21 cellular contexts compared by ENCODE assay signal in the genomic region with DNA sequence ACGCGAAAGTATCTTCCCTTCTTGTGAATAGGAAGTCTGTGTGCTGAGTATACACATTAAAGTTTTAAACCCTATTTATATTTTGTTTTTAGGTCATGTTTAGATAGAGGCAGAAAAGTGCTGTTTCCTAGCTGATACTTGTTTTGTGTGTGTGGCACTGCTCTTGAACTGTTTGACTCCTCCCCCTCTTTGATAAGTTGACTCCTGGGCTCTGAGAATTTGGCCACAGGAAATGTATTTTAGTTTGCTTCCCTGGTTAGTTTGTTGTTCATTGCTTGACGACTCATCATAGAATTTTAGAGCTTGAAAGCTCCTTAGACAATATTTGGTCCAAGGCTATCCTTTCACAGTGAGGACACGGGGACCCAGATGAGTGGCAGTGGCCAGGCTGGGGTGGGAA. TPM values are rescaled to one million over a fixed set of nuclear protein-coding genes. Genes with fewer than 3 reads are reported as not detected.
A peak's percentile ranks its signal among the peaks of the same experiment; 100 is the strongest.
DNase-seq lines count a peak whose midpoint lies in the region; ATAC-seq and TF ChIP-seq lines count a peak whose summit lies in the region.
"Had no signal": no experiment of that assay in that cellular context is flagged by ENCODE, and none has a peak within 500 bp of the region (broad histone marks: within the 10 kb centered on the region; RNA-seq: fewer than 3 reads in every experiment).

No MANE protein-coding gene starts in this region.

- no peaks in the 10 kb centered on the region for H3K9me3 ChIP-seq in endodermal cell (ENCODE audit: control insufficient read depth, low read length)
- no peaks in the 10 kb centered on the region for H3K9me3 ChIP-seq in neural progenitor cell (ENCODE audit: low read depth)
- H3K9me3 ChIP-seq: BE2C, spleen had no signal

- H3K4me3 Mint-ChIP-seq in endodermal cell (peak overlapping the region; percentile 63), neural progenitor cell (no peak overlapping the region)
- H3K4me3 Mint-ChIP-seq: activated CD4-positive, alpha-beta T cell treated with anti-CD3 and anti-CD28 coated beads, Interleukin-2, amount 10 ng/mL, durations not matched to agents 24 days and 14 days; memory B cell; natural killer cell had no signal

- TF ChIP-seq CTCF in endodermal cell (conservative IDR thresholded peaks at IDR 0.05): no peak
- no peak for TF ChIP-seq CTCF in neural progenitor cell (IDR thresholded peaks at IDR 0.05)

- H3K9me3 Mint-ChIP-seq in endodermal cell: no peaks in the 10 kb centered on the region
- no peaks in the 10 kb centered on the region for H3K9me3 Mint-ChIP-seq in neural progenitor cell
- H3K9me3 Mint-ChIP-seq: activated CD4-positive, alpha-beta T cell treated with anti-CD3 and anti-CD28 coated beads, Interleukin-2, amount 10 ng/mL, durations not matched to agents 24 days and 14 days; memory B cell; natural killer cell had no signal

- H3K36me3 Mint-ChIP-seq in endodermal cell (ENCODE audit: low read depth) (no peaks in the 10 kb centered on the region), neural progenitor cell (no peaks in the 10 kb centered on the region)
- H3K36me3 Mint-ChIP-seq: memory B cell, natural killer cell had no signal

- no peaks in the 10 kb centered on the region for H3K27me3 ChIP-seq in endodermal cell (ENCODE audit: control insufficient read depth, insufficient read depth, low read length, poor library complexity, severe bottlenecking)
- H3K27me3 ChIP-seq in neural progenitor cell: peaks cover 28% of the 10 kb centered on the region

- no peak overlapping the region for H2AFZ ChIP-seq in neural progenitor cell (replicated peaks)

- H3K4me1 Mint-ChIP-seq in endodermal cell (peaks cover 31% of the 10 kb centered on the region), neural progenitor cell (peaks cover 34% of the 10 kb centered on the region)

- no peak for ATAC-seq in HG02610 (IDR thresholded peaks at IDR 0.05; ENCODE audit: unreplicated experiment)
- ATAC-seq: natural killer cell had no signal

- in situ Hi-C loops in KBM-7 (cut with MboI; ENCODE audit: low pct_unique_long_range_greater_than_20kb, low sequenced_read_pairs): no loop called here

- H3K36me3 ChIP-seq in endodermal cell (ENCODE audit: control insufficient read depth, insufficient read depth, low read length): no peaks in the 10 kb centered on the region
- H3K36me3 ChIP-seq in neural progenitor cell: no peaks in the 10 kb centered on the region
- H3K36me3 ChIP-seq: BE2C, spleen had no signal

- H3K9ac ChIP-seq in endodermal cell (ENCODE audit: extremely low read depth, low read length, poor library complexity, severe bottlenecking): no peak overlapping the region
- no peak overlapping the region for H3K9ac ChIP-seq in neural progenitor cell

- H3K4me3 ChIP-seq in endodermal cell (ENCODE audit: low read length) (peak overlapping the region; percentile 81), neural progenitor cell (no peak overlapping the region)
- H3K4me3 ChIP-seq: spleen had no signal

- H3K4me1 ChIP-seq in endodermal cell (ENCODE audit: control insufficient read depth, insufficient read depth, low read length): peaks cover 8% of the 10 kb centered on the region
- H3K4me1 ChIP-seq in neural progenitor cell: peaks cover 24% of the 10 kb centered on the region

- H3K4me2 ChIP-seq in neural progenitor cell: peak overlapping the region; percentile 79

- WGBS in endodermal cell (ENCODE audit: insufficient coverage in 1 of 2, insufficient read length in 1 of 2), 2 experiments: 63 to 67% methylated on average over 1 to 4 of the region's 4 CpGs

- H3K27ac ChIP-seq in endodermal cell (ENCODE audit: low read depth, low read length) (no peak overlapping the region), neural progenitor cell (no peak overlapping the region)
- H3K27ac ChIP-seq: 22Rv1, spleen had no signal

- H3K27me3 Mint-ChIP-seq in endodermal cell (ENCODE audit: insufficient read depth): peaks cover 4% of the 10 kb centered on the region
- H3K27me3 Mint-ChIP-seq in neural progenitor cell (ENCODE audit: insufficient read depth, low read depth): peaks cover 5% of the 10 kb centered on the region

- peaks cover 20% of the 10 kb centered on the region for H3F3A ChIP-seq in neural progenitor cell (ENCODE audit: low read depth)

- H3K79me2 ChIP-seq in neural progenitor cell (ENCODE audit: low read depth): peaks cover 23% of the 10 kb centered on the region

- peak overlapping the region; percentile 35 for H3K27ac Mint-ChIP-seq in endodermal cell
- H3K27ac Mint-ChIP-seq in neural progenitor cell: peak overlapping the region; percentile 31
- H3K27ac Mint-ChIP-seq: activated CD4-positive, alpha-beta T cell treated with anti-CD3 and anti-CD28 coated beads, Interleukin-2, amount 10 ng/mL, durations not matched to agents 24 days and 14 days; memory B cell; natural killer cell had no signal

- peak; percentile 3 for DNase-seq in DMS53 (lab: John Stamatoyannopoulos, UW)
- no peak for DNase-seq in DMS53 treated with DMSO at 0.1 percent for 48 hours (lab: John Stamatoyannopoulos, UW; ENCODE audit: unreplicated experiment)
- peak; percentile 43 for DNase-seq in KBM-7
- peak; percentile 49 for DNase-seq in endodermal cell
- DNase-seq in neural progenitor cell (ENCODE audit: low spot score): no peak
- no peak for DNase-seq in activated naive CD4-positive, alpha-beta T cell (lab: John Stamatoyannopoulos, UW)
- DNase-seq in NCI-H187 (lab: John Stamatoyannopoulos, UW): no peak
- DNase-seq: activated CD4-positive, alpha-beta T cell treated with anti-CD3 and anti-CD28 coated beads, Interleukin-2, amount 10 ng/mL, durations not matched to agents 24 days and 14 days; activated CD8-positive, alpha-beta memory T cell treated with anti-CD3 and anti-CD28 coated beads, Interleukin-2, amount 50 U/mL, for 48 hours; BE2C; cerebellar nuclear complex; effector CD4-positive, alpha-beta T cell; head of caudate nucleus; kidney; natural killer cell; NCI-H748 treated with DMSO at 0.1 percent for 48 hours; OCI-M1; spleen had no signal

- H4K20me1 ChIP-seq in neural progenitor cell (ENCODE audit: low read depth): peaks cover 23% of the 10 kb centered on the region

RNA-seq across cellular contexts. Expression of gene CDC14B, which starts 2.0 kb away (rescaled TPM):
- total RNA-seq in endodermal cell (10 to 100 TPM; 47.5 to 48.3 TPM), neural progenitor cell (ENCODE audit: low replicate concordance) (24.7 and 38.1 TPM in 2 replicates)
- 16.4 TPM for polyA plus RNA-seq in endodermal cell (2013, experiment 1 of 2)
- polyA plus RNA-seq in endodermal cell (2013, experiment 2 of 2): 17.9 TPM

RNA-seq across cellular contexts. Expression of gene PRXL2C, which starts 33.5 kb away (rescaled TPM):
- total RNA-seq in endodermal cell: 1 to 10 TPM; 2.5 to 4.9 TPM
- polyA plus RNA-seq in endodermal cell (2013, experiment 1 of 2): 2.9 TPM
- polyA plus RNA-seq in endodermal cell (2013, experiment 2 of 2): 3.2 TPM
- total RNA-seq in neural progenitor cell (ENCODE audit: low replicate concordance): 4.2 and 5.1 TPM in 2 replicates

Comparison
In these comparisons a context has a peak if more than half of its experiments do, and no peak if none do; other contexts are left out.
1. DNase-seq: peak in DMS53 (single experiment), KBM-7 (single experiment) and endodermal cell (single experiment); none in DMS53 treated with DMSO at 0.1 percent for 48 hours (single experiment), neural progenitor cell (single experiment), activated naive CD4-positive, alpha-beta T cell (0 of 4) and NCI-H187 (0 of 2).